ENCODE assay signal across 8 cellular contexts in the genomic region with DNA sequence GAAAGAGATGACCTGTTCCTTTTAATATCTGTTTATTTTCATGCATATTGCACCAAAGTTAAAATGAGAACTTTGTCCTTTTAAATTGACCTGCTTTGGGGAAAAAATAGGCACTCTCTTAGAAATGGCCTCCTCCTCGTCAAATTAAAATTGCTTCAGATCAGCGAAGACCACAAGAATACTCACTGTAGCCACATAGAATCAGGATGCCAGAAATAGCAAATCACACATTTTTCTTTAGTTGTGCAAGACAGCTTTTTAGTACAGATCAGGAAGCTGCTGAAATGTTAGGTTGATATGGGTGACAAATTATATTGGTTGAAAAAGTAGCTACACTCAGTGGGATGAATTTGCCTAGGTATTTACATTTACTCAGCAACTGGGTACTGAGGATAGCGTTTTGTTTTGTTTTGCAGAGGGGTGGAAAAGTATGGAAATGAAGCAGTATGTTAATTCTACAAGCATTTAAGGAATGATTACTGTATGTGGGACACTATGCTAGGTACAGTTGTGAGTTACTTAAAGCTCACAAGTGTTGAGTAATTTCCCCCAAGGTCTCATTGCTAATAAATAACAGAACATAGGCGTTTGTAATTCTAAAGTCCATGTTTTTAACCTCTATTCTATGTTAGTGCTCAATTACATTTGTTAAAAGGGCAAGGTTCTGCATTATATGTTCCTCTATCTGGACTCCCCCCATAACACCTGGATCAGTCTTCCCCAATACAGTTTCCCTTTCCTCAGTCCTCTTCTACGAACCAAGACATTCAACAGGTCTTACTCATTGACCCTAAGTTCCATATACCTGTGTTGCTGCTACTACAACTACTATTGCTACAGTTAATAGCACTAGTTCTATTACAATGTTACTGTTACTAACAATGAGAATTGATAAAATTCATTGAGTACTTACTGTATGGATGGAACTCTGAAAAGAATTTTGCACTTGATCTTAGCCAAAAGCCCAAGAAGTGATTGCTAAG.
DNase-seq lines count a peak whose midpoint lies in the region; ATAC-seq and TF ChIP-seq lines count a peak whose summit lies in the region.

No MANE protein-coding gene starts in this region.

- no peaks in the 10 kb centered on the region for H3K9me3 ChIP-seq in upper lobe of left lung

- H3K27ac Mint-ChIP-seq in WTC11 (peak overlapping the region; percentile 35; the same call in 1 of the 2 replicates), mesothelial cell of epicardium (peak overlapping the region; percentile 58)

- TF ChIP-seq CTCF in WTC11 (IDR thresholded peaks at IDR 0.05) (no peak), mesothelial cell of epicardium (IDR thresholded peaks at IDR 0.05; ENCODE audit: unreplicated experiment) (no peak), upper lobe of left lung (IDR thresholded peaks at IDR 0.05) (no peak)

- DNase-seq in WTC11 (ENCODE audit: low spot score) (no peak), mesothelial cell of epicardium (ENCODE audit: low spot score in 2 of 2, unreplicated experiment in 2 of 2) (no peak), NCI-H345 (lab: John Stamatoyannopoulos, UW) (no peak), ACHN (no peak), upper lobe of left lung (no peak), NCI-H1105 (lab: John Stamatoyannopoulos, UW) (no peak)

- no peaks in the 10 kb centered on the region for H3K9me3 Mint-ChIP-seq in WTC11
- H3K9me3 Mint-ChIP-seq in mesothelial cell of epicardium, result no peaks in the 10 kb centered on the region

- no peak overlapping the region for H3K4me3 ChIP-seq in upper lobe of left lung

- H3K4me1 Mint-ChIP-seq in WTC11 (peaks cover 40% of the 10 kb centered on the region), mesothelial cell of epicardium (peaks cover 58% of the 10 kb centered on the region)

- no peak for TF ChIP-seq POLR2A in upper lobe of left lung (IDR thresholded peaks at IDR 0.05)

- POLR2A ChIA-PET in WTC11 (lab: Charles Lee), result no interaction called here

- no peaks in the 10 kb centered on the region for H3K27me3 ChIP-seq in upper lobe of left lung

- 40 to 50% methylated on average over 5 of the region's 5 CpGs for WGBS in upper lobe of left lung, 2 donors

- H3K27me3 Mint-ChIP-seq in WTC11 (ENCODE audit: low read depth) (no peaks in the 10 kb centered on the region), mesothelial cell of epicardium (ENCODE audit: low read depth) (no peaks in the 10 kb centered on the region)

- H3K4me3 Mint-ChIP-seq in WTC11, result peak overlapping the region; percentile 51
- H3K4me3 Mint-ChIP-seq in mesothelial cell of epicardium, result no peak overlapping the region

- TF ChIP-seq EP300 in upper lobe of left lung (IDR thresholded peaks at IDR 0.05), result no peak

- no peaks in the 10 kb centered on the region for H3K36me3 Mint-ChIP-seq in WTC11
- H3K36me3 Mint-ChIP-seq in mesothelial cell of epicardium, result no peaks in the 10 kb centered on the region

- H3K4me1 ChIP-seq in upper lobe of left lung, result peaks cover 9 to 14% (median 10%) of the 10 kb centered on the region in 4 donors

- CTCF ChIA-PET in WTC11 (lab: Charles Lee), result interaction anchor here (0.8 to 3.0 kb wide), 7 partner anchors 9 to 220 kb away, joined by 3 to 35 read pairs (median 7); a partner anchor contains a TSS

- ATAC-seq in GM18502 (IDR thresholded peaks at IDR 0.05; ENCODE audit: poor library complexity, unreplicated experiment), result peak; percentile 41
- peak; percentile 31 for ATAC-seq in HG02943 (IDR thresholded peaks at IDR 0.05; ENCODE audit: low read depth, unreplicated experiment)
- peak; percentile 48 for ATAC-seq in WTC11
- no peak for ATAC-seq in upper lobe of left lung (ENCODE audit: low FRiP score in 2 of 2)

- in situ Hi-C loops in ACHN (cut with HindIII; ENCODE audit: low pct_ligation_motif_present, low pct_unique_long_range_greater_than_20kb, low sequenced_read_pairs), result no loop called here

- H3K27ac ChIP-seq in upper lobe of left lung, result no peak overlapping the region

- no peaks in the 10 kb centered on the region for H3K36me3 ChIP-seq in upper lobe of left lung

TF ChIP-seq in WTC11, 78 proteins besides CTCF, POLR2A, EP300 and RAD21 (continues in another document):
- TF ChIP-seq TEAD1 (CRISPR knock-in tag; IDR thresholded peaks at IDR 0.05), result no peak
- TF ChIP-seq, protein P1, sequence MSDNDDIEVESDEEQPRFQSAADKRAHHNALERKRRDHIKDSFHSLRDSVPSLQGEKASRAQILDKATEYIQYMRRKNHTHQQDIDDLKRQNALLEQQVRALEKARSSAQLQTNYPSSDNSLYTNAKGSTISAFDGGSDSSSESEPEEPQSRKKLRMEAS (CRISPR knock-in tag; IDR thresholded peaks at IDR 0.05), result no peak
- TF ChIP-seq, protein P2, sequence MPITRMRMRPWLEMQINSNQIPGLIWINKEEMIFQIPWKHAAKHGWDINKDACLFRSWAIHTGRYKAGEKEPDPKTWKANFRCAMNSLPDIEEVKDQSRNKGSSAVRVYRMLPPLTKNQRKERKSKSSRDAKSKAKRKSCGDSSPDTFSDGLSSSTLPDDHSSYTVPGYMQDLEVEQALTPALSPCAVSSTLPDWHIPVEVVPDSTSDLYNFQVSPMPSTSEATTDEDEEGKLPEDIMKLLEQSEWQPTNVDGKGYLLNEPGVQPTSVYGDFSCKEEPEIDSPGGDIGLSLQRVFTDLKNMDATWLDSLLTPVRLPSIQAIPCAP (CRISPR knock-in tag; IDR thresholded peaks at IDR 0.05), result no peak
- TF ChIP-seq NFE2L1 (CRISPR knock-in tag; IDR thresholded peaks at IDR 0.05), result no peak
- TF ChIP-seq, protein P3, sequence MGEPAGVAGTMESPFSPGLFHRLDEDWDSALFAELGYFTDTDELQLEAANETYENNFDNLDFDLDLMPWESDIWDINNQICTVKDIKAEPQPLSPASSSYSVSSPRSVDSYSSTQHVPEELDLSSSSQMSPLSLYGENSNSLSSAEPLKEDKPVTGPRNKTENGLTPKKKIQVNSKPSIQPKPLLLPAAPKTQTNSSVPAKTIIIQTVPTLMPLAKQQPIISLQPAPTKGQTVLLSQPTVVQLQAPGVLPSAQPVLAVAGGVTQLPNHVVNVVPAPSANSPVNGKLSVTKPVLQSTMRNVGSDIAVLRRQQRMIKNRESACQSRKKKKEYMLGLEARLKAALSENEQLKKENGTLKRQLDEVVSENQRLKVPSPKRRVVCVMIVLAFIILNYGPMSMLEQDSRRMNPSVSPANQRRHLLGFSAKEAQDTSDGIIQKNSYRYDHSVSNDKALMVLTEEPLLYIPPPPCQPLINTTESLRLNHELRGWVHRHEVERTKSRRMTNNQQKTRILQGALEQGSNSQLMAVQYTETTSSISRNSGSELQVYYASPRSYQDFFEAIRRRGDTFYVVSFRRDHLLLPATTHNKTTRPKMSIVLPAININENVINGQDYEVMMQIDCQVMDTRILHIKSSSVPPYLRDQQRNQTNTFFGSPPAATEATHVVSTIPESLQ (CRISPR knock-in tag; IDR thresholded peaks at IDR 0.05), result no peak
- TF ChIP-seq, protein P4, sequence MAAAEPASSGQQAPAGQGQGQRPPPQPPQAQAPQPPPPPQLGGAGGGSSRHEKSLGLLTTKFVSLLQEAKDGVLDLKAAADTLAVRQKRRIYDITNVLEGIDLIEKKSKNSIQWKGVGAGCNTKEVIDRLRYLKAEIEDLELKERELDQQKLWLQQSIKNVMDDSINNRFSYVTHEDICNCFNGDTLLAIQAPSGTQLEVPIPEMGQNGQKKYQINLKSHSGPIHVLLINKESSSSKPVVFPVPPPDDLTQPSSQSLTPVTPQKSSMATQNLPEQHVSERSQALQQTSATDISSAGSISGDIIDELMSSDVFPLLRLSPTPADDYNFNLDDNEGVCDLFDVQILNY (CRISPR knock-in tag; IDR thresholded peaks at IDR 0.05), result no peak
- no peak for TF ChIP-seq NFATC4 (CRISPR knock-in tag; IDR thresholded peaks at IDR 0.05)
- TF ChIP-seq, protein P5, sequence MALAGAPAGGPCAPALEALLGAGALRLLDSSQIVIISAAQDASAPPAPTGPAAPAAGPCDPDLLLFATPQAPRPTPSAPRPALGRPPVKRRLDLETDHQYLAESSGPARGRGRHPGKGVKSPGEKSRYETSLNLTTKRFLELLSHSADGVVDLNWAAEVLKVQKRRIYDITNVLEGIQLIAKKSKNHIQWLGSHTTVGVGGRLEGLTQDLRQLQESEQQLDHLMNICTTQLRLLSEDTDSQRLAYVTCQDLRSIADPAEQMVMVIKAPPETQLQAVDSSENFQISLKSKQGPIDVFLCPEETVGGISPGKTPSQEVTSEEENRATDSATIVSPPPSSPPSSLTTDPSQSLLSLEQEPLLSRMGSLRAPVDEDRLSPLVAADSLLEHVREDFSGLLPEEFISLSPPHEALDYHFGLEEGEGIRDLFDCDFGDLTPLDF (CRISPR knock-in tag; IDR thresholded peaks at IDR 0.05), result no peak
- TF ChIP-seq NFYB (CRISPR knock-in tag; conservative IDR thresholded peaks at IDR 0.05; ENCODE audit: low read depth), result no peak
- no peak for TF ChIP-seq TCF7 (CRISPR knock-in tag; IDR thresholded peaks at IDR 0.05; ENCODE audit: low read depth)
- TF ChIP-seq, protein P6, sequence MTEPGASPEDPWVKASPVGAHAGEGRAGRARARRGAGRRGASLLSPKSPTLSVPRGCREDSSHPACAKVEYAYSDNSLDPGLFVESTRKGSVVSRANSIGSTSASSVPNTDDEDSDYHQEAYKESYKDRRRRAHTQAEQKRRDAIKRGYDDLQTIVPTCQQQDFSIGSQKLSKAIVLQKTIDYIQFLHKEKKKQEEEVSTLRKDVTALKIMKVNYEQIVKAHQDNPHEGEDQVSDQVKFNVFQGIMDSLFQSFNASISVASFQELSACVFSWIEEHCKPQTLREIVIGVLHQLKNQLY (CRISPR knock-in tag; IDR thresholded peaks at IDR 0.05), result no peak
- TF ChIP-seq FOXJ3 (CRISPR knock-in tag; IDR thresholded peaks at IDR 0.05; ENCODE audit: borderline replicate concordance), result no peak
- no peak for TF ChIP-seq NR3C1 (CRISPR knock-in tag; conservative IDR thresholded peaks at IDR 0.05; ENCODE audit: low read depth)
- TF ChIP-seq, protein P7, sequence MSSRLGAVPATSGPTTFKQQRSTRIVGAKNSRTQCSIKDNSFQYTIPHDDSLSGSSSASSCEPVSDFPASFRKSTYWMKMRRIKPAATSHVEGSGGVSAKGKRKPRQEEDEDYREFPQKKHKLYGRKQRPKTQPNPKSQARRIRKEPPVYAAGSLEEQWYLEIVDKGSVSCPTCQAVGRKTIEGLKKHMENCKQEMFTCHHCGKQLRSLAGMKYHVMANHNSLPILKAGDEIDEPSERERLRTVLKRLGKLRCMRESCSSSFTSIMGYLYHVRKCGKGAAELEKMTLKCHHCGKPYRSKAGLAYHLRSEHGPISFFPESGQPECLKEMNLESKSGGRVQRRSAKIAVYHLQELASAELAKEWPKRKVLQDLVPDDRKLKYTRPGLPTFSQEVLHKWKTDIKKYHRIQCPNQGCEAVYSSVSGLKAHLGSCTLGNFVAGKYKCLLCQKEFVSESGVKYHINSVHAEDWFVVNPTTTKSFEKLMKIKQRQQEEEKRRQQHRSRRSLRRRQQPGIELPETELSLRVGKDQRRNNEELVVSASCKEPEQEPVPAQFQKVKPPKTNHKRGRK (CRISPR knock-in tag; IDR thresholded peaks at IDR 0.05; ENCODE audit: borderline replicate concordance), result no peak
- TF ChIP-seq GTF2I (CRISPR knock-in tag; conservative IDR thresholded peaks at IDR 0.05), result no peak
- no peak for TF ChIP-seq SOX15 (CRISPR knock-in tag; IDR thresholded peaks at IDR 0.05)
- TF ChIP-seq MXD4 (CRISPR knock-in tag; IDR thresholded peaks at IDR 0.05; ENCODE audit: borderline replicate concordance), result no peak

Comparison
In these comparisons a context has a peak if more than half of its experiments do, and no peak if none do; other contexts are left out.
1. ATAC-seq: peak in GM18502 (single experiment), HG02943 (single experiment) and WTC11 (single experiment); none in upper lobe of left lung (0 of 2).